ENCODE assay signal across 11 cellular contexts in genomic region chr13:98535501-98536357, GRCh38. TPM values are rescaled to one million over a fixed set of nuclear protein-coding genes. Genes with fewer than 3 reads are reported as not detected.
DNase-seq lines count a peak whose midpoint lies in the region; ATAC-seq and TF ChIP-seq lines count a peak whose summit lies in the region.
"Had no signal": no experiment of that assay in that cellular context is flagged by ENCODE, and none has a peak within 500 bp of the region (broad histone marks: within the 10 kb centered on the region; RNA-seq: fewer than 3 reads in every experiment).

No MANE protein-coding gene starts in this region.

- TF ChIP-seq CTCF in Caco-2 (IDR thresholded peaks at IDR 0.05; ENCODE audit: insufficient read depth in 1 of 2, low read depth in 1 of 2, low read length in 1 of 2, severe bottlenecking in 1 of 2, unreplicated experiment in 1 of 2) (no peak), RWPE2 (IDR thresholded peaks at IDR 0.05; ENCODE audit: poor library complexity, severe bottlenecking) (no peak), foreskin fibroblast (IDR thresholded peaks at IDR 0.05; ENCODE audit: low read depth, low read length) (no peak), psoas muscle (IDR thresholded peaks at IDR 0.05) (no peak)

- H3K9me3 ChIP-seq in Caco-2: no peaks in the 10 kb centered on the region
- H3K9me3 ChIP-seq in RWPE2 (ENCODE audit: severe bottlenecking): no peaks in the 10 kb centered on the region
- no peaks in the 10 kb centered on the region for H3K9me3 ChIP-seq in psoas muscle

- POLR2A ChIA-PET in Caco-2 (lab: Charles Lee): interaction anchor here (0.8 kb wide), 1 partner anchor 41 kb away, joined by 3 read pairs; the partner anchor contains the start of gene STK24

- no peak overlapping the region for H3K4me3 Mint-ChIP-seq in Caco-2 (ENCODE audit: unreplicated experiment)
- H3K4me3 Mint-ChIP-seq: activated naive CD4-positive, alpha-beta T cell treated with anti-CD3 and anti-CD28 coated beads, Interleukin-2, amount 10 ng/mL, durations not matched to agents 7 days and 5 days had no signal

- H3K4me1 ChIP-seq in Caco-2: peaks cover 15% of the 10 kb centered on the region
- H3K4me1 ChIP-seq in RWPE2 (ENCODE audit: insufficient read depth, poor library complexity, severe bottlenecking): peaks cover 49% of the 10 kb centered on the region
- H3K4me1 ChIP-seq in psoas muscle: peaks cover 67% of the 10 kb centered on the region

- no peaks in the 10 kb centered on the region; the same call in 1 of the 2 replicates for H3K36me3 ChIP-seq in Caco-2 (ENCODE audit: control insufficient read depth, insufficient read depth, low read length)
- H3K36me3 ChIP-seq in RWPE2 (ENCODE audit: low read depth): peaks cover 22% of the 10 kb centered on the region
- no peaks in the 10 kb centered on the region for H3K36me3 ChIP-seq in psoas muscle (ENCODE audit: insufficient read depth in 1 of 2, low read depth in 1 of 2)

- ATAC-seq in RWPE2 (ENCODE audit: low read depth) (peak; percentile 90), psoas muscle (peak in 3 of 4 donors; percentile 64 to 78 (median 69))

- no peak for DNase-seq in Caco-2
- no peak for DNase-seq in RWPE2 (ENCODE audit: low spot score)
- DNase-seq in foreskin fibroblast: peak; percentile 20 to 45
- no peak for DNase-seq in psoas muscle
- DNase-seq in HPDE6-E6E7 (ENCODE audit: extremely low spot score): no peak
- no peak for DNase-seq in middle frontal gyrus (ENCODE audit: extremely low spot score, low spot score)
- no peak for DNase-seq in DMS79 treated with DMSO at 0.1 percent for 48 hours (lab: John Stamatoyannopoulos, UW)
- DNase-seq in glomerular visceral epithelial cell (ENCODE audit: extremely low spot score): no peak
- DNase-seq: activated naive CD4-positive, alpha-beta T cell treated with anti-CD3 and anti-CD28 coated beads, Interleukin-2, amount 10 ng/mL, durations not matched to agents 7 days and 5 days; DMS53; NCI-H2029 treated with DMSO at 0.1 percent for 48 hours had no signal

- no TSS peak for BruUV-seq in Caco-2 (replicated peaks; lab: Mats Ljungman, UMichigan)

- peaks cover 39% of the 10 kb centered on the region for H3K4me1 Mint-ChIP-seq in Caco-2 (ENCODE audit: low read depth, unreplicated experiment)

- H3K27me3 Mint-ChIP-seq in Caco-2 (ENCODE audit: insufficient read depth, unreplicated experiment): no peaks in the 10 kb centered on the region
- H3K27me3 Mint-ChIP-seq: activated naive CD4-positive, alpha-beta T cell treated with anti-CD3 and anti-CD28 coated beads, Interleukin-2, amount 10 ng/mL, durations not matched to agents 7 days and 5 days had no signal

- intact Hi-C loops in Caco-2 (cut with micrococcal nuclease; ENCODE audit: unreplicated experiment): no loop called here
- intact Hi-C loops in psoas muscle (cut with DNase I): no loop called here

- H3K4me3 ChIP-seq in Caco-2 (ENCODE audit: low read depth, low read length) (no peak overlapping the region), RWPE2 (ENCODE audit: severe bottlenecking) (no peak overlapping the region), foreskin fibroblast (ENCODE audit: low read depth in 1 of 2, low read length in 2 of 2) (no peak overlapping the region), psoas muscle (no peak overlapping the region)

- H3K27me3 ChIP-seq in Caco-2 (replicated peaks; ENCODE audit: control insufficient read depth, insufficient read depth, low read length) (no peaks in the 10 kb centered on the region), RWPE2 (ENCODE audit: insufficient read depth, poor library complexity, severe bottlenecking) (no peaks in the 10 kb centered on the region), psoas muscle (ENCODE audit: insufficient read depth in 3 of 3, low read length in 2 of 3) (no peaks in the 10 kb centered on the region)

- H3K27ac Mint-ChIP-seq in Caco-2 (ENCODE audit: unreplicated experiment): peak overlapping the region; percentile 18

- H3K27ac ChIP-seq in RWPE2 (ENCODE audit: poor library complexity, severe bottlenecking): peak overlapping the region; percentile 97
- no peak overlapping the region for H3K27ac ChIP-seq in psoas muscle

- WGBS in psoas muscle, 3 donors: 40 to 57% (median 46%) methylated on average over 13 of the region's 13 CpGs

- CTCF ChIA-PET in Caco-2 (lab: Charles Lee): interaction anchor here (0.7 to 1.0 kb wide), 2 partner anchors 118 to 142 kb away, joined by 3 read pairs; no protein-coding TSS in a partner anchor

- no peaks in the 10 kb centered on the region for H3K9me3 Mint-ChIP-seq in Caco-2 (ENCODE audit: unreplicated experiment)
- H3K9me3 Mint-ChIP-seq: activated naive CD4-positive, alpha-beta T cell treated with anti-CD3 and anti-CD28 coated beads, Interleukin-2, amount 10 ng/mL, durations not matched to agents 7 days and 5 days had no signal

- peaks cover 75% of the 10 kb centered on the region for H3K36me3 Mint-ChIP-seq in Caco-2 (ENCODE audit: insufficient read depth, unreplicated experiment)

RNA-seq across cellular contexts. Expression of gene STK24, which starts 41.2 kb away (rescaled TPM):
- total RNA-seq in Caco-2 (2022) (244 and 253 TPM in 2 replicates), psoas muscle (10 to 100 TPM; 27.2 to 38.7 (median 33.9) TPM)
- 10 to 100 TPM; 28.2 to 58.1 (median 39.6) TPM for polyA plus RNA-seq in psoas muscle

Comparison
In these comparisons a context has a peak if more than half of its experiments do, and no peak if none do; other contexts are left out.
1. DNase-seq: peak in foreskin fibroblast (2 of 2); none in Caco-2 (0 of 2), RWPE2 (single experiment), psoas muscle (0 of 2), HPDE6-E6E7 (single experiment), middle frontal gyrus (single experiment), DMS79 treated with DMSO at 0.1 percent for 48 hours (single experiment) and glomerular visceral epithelial cell (single experiment).